Comparison of ENCODE assay signal across 9 cellular contexts in genomic region chr5:157915638-157916037, GRCh38. TPM values are rescaled to one million over a fixed set of nuclear protein-coding genes. Genes with fewer than 3 reads are reported as not detected.
DNase-seq lines count a peak whose midpoint lies in the region; ATAC-seq and TF ChIP-seq lines count a peak whose summit lies in the region.
"Had no signal": no experiment of that assay in that cellular context is flagged by ENCODE, and none has a peak within 500 bp of the region (broad histone marks: within the 10 kb centered on the region; RNA-seq: fewer than 3 reads in every experiment).

No MANE protein-coding gene starts in this region.

- TF ChIP-seq CTCF in chondrocyte (IDR thresholded peaks at IDR 0.05) (no peak), lower leg skin (IDR thresholded peaks at IDR 0.05) (no peak), transverse colon (IDR thresholded peaks at IDR 0.05) (no peak)

- CTCF ChIA-PET in naive thymus-derived CD4-positive, alpha-beta T cell (lab: Charles Lee) = interaction anchor here (1.0 kb wide), 1 partner anchor 60 kb away, joined by 5 read pairs; no protein-coding TSS in a partner anchor

- H3K36me3 Mint-ChIP-seq in chondrocyte (ENCODE audit: low read depth) = no peaks in the 10 kb centered on the region
- H3K36me3 Mint-ChIP-seq in naive thymus-derived CD4-positive, alpha-beta T cell = no peaks in the 10 kb centered on the region

- no peak for TF ChIP-seq EP300 in transverse colon (IDR thresholded peaks at IDR 0.05; ENCODE audit: low read depth)

- H3K27me3 Mint-ChIP-seq in chondrocyte (ENCODE audit: low read depth) = no peaks in the 10 kb centered on the region
- H3K27me3 Mint-ChIP-seq in naive thymus-derived CD4-positive, alpha-beta T cell = peaks cover 0 to 5% (median 0%) of the 10 kb centered on the region in 5 donors
- H3K27me3 Mint-ChIP-seq: activated naive CD8-positive, alpha-beta T cell treated with anti-CD3 and anti-CD28 coated beads, Interleukin-2, amount 50 U/mL, for 24 hours had no signal

- no peaks in the 10 kb centered on the region for H3K36me3 ChIP-seq in transverse colon
- H3K36me3 ChIP-seq in naive thymus-derived CD4-positive, alpha-beta T cell (ENCODE audit: control insufficient read depth in 2 of 3, insufficient read depth in 3 of 3, low read length in 3 of 3) = no peaks in the 10 kb centered on the region

- H3K4me3 ChIP-seq in lower leg skin (ENCODE audit: low read depth, poor library complexity, severe bottlenecking) (no peak overlapping the region), transverse colon (no peak overlapping the region)
- no peak overlapping the region for H3K4me3 ChIP-seq in naive thymus-derived CD4-positive, alpha-beta T cell (ENCODE audit: low read length)

- TF ChIP-seq POLR2A in lower leg skin (IDR thresholded peaks at IDR 0.05) (no peak), transverse colon (IDR thresholded peaks at IDR 0.05) (no peak)

- peaks cover 30% of the 10 kb centered on the region for H3K4me1 Mint-ChIP-seq in chondrocyte (ENCODE audit: low read depth)
- H3K4me1 Mint-ChIP-seq in naive thymus-derived CD4-positive, alpha-beta T cell = peaks cover 17 to 30% (median 28%) of the 10 kb centered on the region in 7 donors

- no peak for ATAC-seq in HG03565 (IDR thresholded peaks at IDR 0.05; ENCODE audit: unreplicated experiment)
- no peak for ATAC-seq in HG02571 (IDR thresholded peaks at IDR 0.05; ENCODE audit: unreplicated experiment)
- no peak for ATAC-seq in HG02885 (IDR thresholded peaks at IDR 0.05; ENCODE audit: poor library complexity, unreplicated experiment)
- no peak for ATAC-seq in naive thymus-derived CD4-positive, alpha-beta T cell
- ATAC-seq: activated naive CD8-positive, alpha-beta T cell treated with anti-CD3 and anti-CD28 coated beads, Interleukin-2, amount 50 U/mL, for 24 hours had no signal

- no peaks in the 10 kb centered on the region for H3K27me3 ChIP-seq in transverse colon
- H3K27me3 ChIP-seq in naive thymus-derived CD4-positive, alpha-beta T cell (ENCODE audit: control insufficient read depth in 2 of 2, insufficient read depth in 2 of 2, low read length in 2 of 2) = no peaks in the 10 kb centered on the region

- DNase-seq in NCI-H446 treated with DMSO at 0.1 percent for 48 hours (lab: John Stamatoyannopoulos, UW) (peak; percentile 97), chondrocyte (ENCODE audit: low spot score) (no peak), lower leg skin (ENCODE audit: low spot score in 2 of 2) (peak; percentile 50 to 86), transverse colon (peak; percentile 70)
- DNase-seq in naive thymus-derived CD4-positive, alpha-beta T cell = no peak
- DNase-seq: activated naive CD8-positive, alpha-beta T cell treated with anti-CD3 and anti-CD28 coated beads, Interleukin-2, amount 50 U/mL, for 24 hours had no signal

- H3K4me3 Mint-ChIP-seq in chondrocyte (ENCODE audit: unreplicated experiment) = no peak overlapping the region
- no peak overlapping the region for H3K4me3 Mint-ChIP-seq in naive thymus-derived CD4-positive, alpha-beta T cell
- H3K4me3 Mint-ChIP-seq: activated naive CD8-positive, alpha-beta T cell treated with anti-CD3 and anti-CD28 coated beads, Interleukin-2, amount 50 U/mL, for 24 hours had no signal

- H3K9me3 ChIP-seq in transverse colon = no peaks in the 10 kb centered on the region
- no peaks in the 10 kb centered on the region for H3K9me3 ChIP-seq in naive thymus-derived CD4-positive, alpha-beta T cell (ENCODE audit: control insufficient read depth in 2 of 3, low read length in 3 of 3)

- peaks cover 46 to 73% (median 60%) of the 10 kb centered on the region in 4 donors for H3K4me1 ChIP-seq in transverse colon
- peaks cover 5 to 11% of the 10 kb centered on the region in 2 donors for H3K4me1 ChIP-seq in naive thymus-derived CD4-positive, alpha-beta T cell (ENCODE audit: control insufficient read depth in 2 of 2, insufficient read depth in 2 of 2, low read length in 2 of 2)

- H3K27ac Mint-ChIP-seq in chondrocyte (ENCODE audit: unreplicated experiment) = peak overlapping the region; percentile 87
- H3K27ac Mint-ChIP-seq in naive thymus-derived CD4-positive, alpha-beta T cell = no peak overlapping the region
- H3K27ac Mint-ChIP-seq: activated naive CD8-positive, alpha-beta T cell treated with anti-CD3 and anti-CD28 coated beads, Interleukin-2, amount 50 U/mL, for 24 hours had no signal

- intact Hi-C loops in lower leg skin (cut with DNase I; ENCODE audit: low total_unique reads) = no loop called here
- intact Hi-C loops in transverse colon (cut with DNase I; ENCODE audit: low total_unique reads) = no loop called here
- intact Hi-C loops in naive thymus-derived CD4-positive, alpha-beta T cell (cut with micrococcal nuclease) = no loop called here

- H3K9me3 Mint-ChIP-seq in chondrocyte (ENCODE audit: low read depth) = no peaks in the 10 kb centered on the region
- H3K9me3 Mint-ChIP-seq in naive thymus-derived CD4-positive, alpha-beta T cell = no peaks in the 10 kb centered on the region
- H3K9me3 Mint-ChIP-seq: activated naive CD8-positive, alpha-beta T cell treated with anti-CD3 and anti-CD28 coated beads, Interleukin-2, amount 50 U/mL, for 24 hours had no signal

- 28 to 37% methylated on average over 4 of the region's 4 CpGs for WGBS in lower leg skin, 2 donors
- WGBS in transverse colon (ENCODE audit: low coverage in 1 of 2), 2 donors = 33% methylated on average over 4 of the region's 4 CpGs; no CpG with 5 or more reads in 1 of the 2 donors

- peak overlapping the region; percentile 70 to 76 (median 72) for H3K27ac ChIP-seq in transverse colon
- no peak overlapping the region for H3K27ac ChIP-seq in naive thymus-derived CD4-positive, alpha-beta T cell (ENCODE audit: low read depth, low read length)

- POLR2A ChIA-PET in naive thymus-derived CD4-positive, alpha-beta T cell (lab: Charles Lee) = no interaction called here

- in situ Hi-C loops in transverse colon (cut with MboI; ENCODE audit: low pct_ligation_motif_present in 1 of 4, low pct_unique_long_range_greater_than_20kb in 1 of 4, low sequenced_read_pairs in 3 of 4) = no loop called here

RNA-seq across cellular contexts. Expression of gene CLINT1, which starts 56.7 kb away (rescaled TPM):
- total RNA-seq in chondrocyte = 72.4 to 75.5 TPM (median 73.8 TPM) in 3 replicates
- 100 to 1,000 TPM in 3 of 4 donors, 10 to 100 TPM in 1; 89.3 to 122 (median 107) TPM for total RNA-seq in lower leg skin
- 100 to 1,000 TPM in 3 of 4 donors, 10 to 100 TPM in 1; 75.6 to 174 (median 131) TPM for total RNA-seq in transverse colon
- total RNA-seq in naive thymus-derived CD4-positive, alpha-beta T cell = 10 to 100 TPM; 58.8 to 94.2 (median 74.0) TPM
- polyA plus RNA-seq in naive thymus-derived CD4-positive, alpha-beta T cell = 10 to 100 TPM; 57.5 to 85.6 TPM

Comparison
In these comparisons a context has a peak if more than half of its experiments do, and no peak if none do; other contexts are left out.
1. DNase-seq: peak in NCI-H446 treated with DMSO at 0.1 percent for 48 hours (single experiment), lower leg skin (2 of 2) and transverse colon (single experiment); none in chondrocyte (single experiment) and naive thymus-derived CD4-positive, alpha-beta T cell (0 of 9).